Comparison of ENCODE assay signal across 19 cellular contexts in the genomic region with DNA sequence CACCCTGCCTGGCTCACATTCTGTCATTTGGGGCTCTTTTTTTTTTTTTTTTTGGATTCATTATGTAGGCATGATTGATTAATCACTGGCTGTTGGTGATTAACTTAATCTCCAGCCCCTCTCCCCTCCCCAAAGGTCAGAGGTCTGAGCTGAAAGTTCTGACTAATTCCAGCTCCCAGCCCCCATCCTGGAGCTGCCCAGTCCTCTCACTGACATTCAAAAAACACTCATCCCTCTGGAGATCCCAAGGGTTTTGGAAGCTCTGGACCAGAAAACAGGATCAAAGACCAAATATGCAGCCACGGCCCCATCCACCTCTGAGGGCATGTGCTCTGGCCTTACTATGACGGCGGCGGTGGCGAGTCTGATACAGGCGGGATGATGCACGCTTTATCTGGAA. TPM values are rescaled to one million over a fixed set of nuclear protein-coding genes. Genes with fewer than 3 reads are reported as not detected.
A peak's percentile ranks its signal among the peaks of the same experiment; 100 is the strongest.
DNase-seq lines count a peak whose midpoint lies in the region; ATAC-seq, FAIRE-seq and TF ChIP-seq lines count a peak whose summit lies in the region.
"Had no signal": no experiment of that assay in that cellular context is flagged by ENCODE, and none has a peak within 500 bp of the region (broad histone marks: within the 10 kb centered on the region; RNA-seq: fewer than 3 reads in every experiment).

No MANE protein-coding gene starts in this region.

- H3K27me3 ChIP-seq in vagina (no peaks in the 10 kb centered on the region), HepG2 (ENCODE audit: control insufficient read depth in 1 of 2, insufficient read depth in 2 of 2, low read length in 2 of 2) (peaks cover 8 to 66% of the 10 kb centered on the region in 2 experiments; a peak in 4 of 5 replicates)
- H3K27me3 ChIP-seq: thyroid gland had no signal

- in situ Hi-C loops in HepG2 (cut with HindIII; ENCODE audit: extremely low pct_ligation_motif_present, low pct_unique_long_range_greater_than_20kb), result no loop called here

- no peak overlapping the region for H3K4me2 ChIP-seq in HepG2 (ENCODE audit: low read depth, low read length)
- H3K4me2 ChIP-seq: GM23338 had no signal

- no peak for TF ChIP-seq CTCF in vagina (IDR thresholded peaks at IDR 0.05)
- TF ChIP-seq CTCF in HepG2 (CRISPR knock-in tag; IDR thresholded peaks at IDR 0.05), result no peak

- H3K9ac ChIP-seq in HepG2 (ENCODE audit: insufficient read depth, low read depth, low read length), result no peak overlapping the region

- no peaks in the 10 kb centered on the region for H3K9me3 ChIP-seq in vagina
- no peaks in the 10 kb centered on the region for H3K9me3 ChIP-seq in HepG2 (ENCODE audit: low read length)
- H3K9me3 ChIP-seq: thyroid gland had no signal

- H2AFZ ChIP-seq in HepG2 (ENCODE audit: low read length), result no peak overlapping the region
- H2AFZ ChIP-seq: GM23338 had no signal

- peaks cover 43% of the 10 kb centered on the region for H3K4me1 ChIP-seq in vagina
- peaks cover 37% of the 10 kb centered on the region for H3K4me1 ChIP-seq in HepG2 (ENCODE audit: insufficient read depth, low read length)

- H3K27me3 Mint-ChIP-seq in stimulated activated naive CD8-positive, alpha-beta T cell treated with anti-CD3 and anti-CD28 coated beads, Interleukin-15, Interleukin-2, amounts not matched to agents 100 ng/mL and 50 ng/mL, for 24 hours, result peaks cover 18% of the 10 kb centered on the region
- peaks cover 9 to 12% of the 10 kb centered on the region in 2 donors for H3K27me3 Mint-ChIP-seq in natural killer cell treated with Interleukin-12 subunit alpha and Interleukin-12 subunit beta and Interleukin-15 and Interleukin-18, amount 100 ng/mL, for 72 hours

- TF ChIP-seq EP300 in HepG2 (IDR thresholded peaks at IDR 0.05; ENCODE audit: low read depth in 2 of 2, low read length in 2 of 2) (no peak), HepG2 (CRISPR knock-in tag; IDR thresholded peaks at IDR 0.05; ENCODE audit: borderline replicate concordance) (no peak)

- H3K4me3 ChIP-seq in vagina (no peak overlapping the region), HepG2 (replicated peaks in 1 of 3; ENCODE audit: insufficient read depth in 1 of 3, low read depth in 2 of 3, low read length in 3 of 3) (no peak overlapping the region)
- H3K4me3 ChIP-seq: GM23338, thyroid gland had no signal

- peak overlapping the region; percentile 94 for H3K27ac Mint-ChIP-seq in stimulated activated naive CD8-positive, alpha-beta T cell treated with anti-CD3 and anti-CD28 coated beads, Interleukin-15, Interleukin-2, amounts not matched to agents 100 ng/mL and 50 ng/mL, for 24 hours
- peak overlapping the region; percentile 90 to 97 for H3K27ac Mint-ChIP-seq in activated naive CD4-positive, alpha-beta T cell treated with anti-CD3 and anti-CD28 coated beads, Interleukin-2, amount 50 U/mL, for 72 hours
- peak overlapping the region; percentile 86 to 92 for H3K27ac Mint-ChIP-seq in natural killer cell treated with Interleukin-12 subunit alpha and Interleukin-12 subunit beta and Interleukin-15 and Interleukin-18, amount 100 ng/mL, for 72 hours
- H3K27ac Mint-ChIP-seq: GM23338 had no signal

- TF ChIP-seq POLR2A in vagina (IDR thresholded peaks at IDR 0.05), result no peak
- TF ChIP-seq POLR2A in HepG2 (IDR thresholded peaks at IDR 0.05; ENCODE audit: insufficient read depth in 1 of 2, low read depth in 2 of 2, low read length in 2 of 2), result no peak

- ATAC-seq in stimulated activated naive CD8-positive, alpha-beta T cell treated with anti-CD3 and anti-CD28 coated beads, Interleukin-15, Interleukin-2, amounts not matched to agents 100 U/mL and 50 U/mL, for 24 hours, result no peak
- ATAC-seq in activated naive CD4-positive, alpha-beta T cell treated with anti-CD3 and anti-CD28 coated beads, Interleukin-2, amount 50 U/mL, for 72 hours, result no peak
- ATAC-seq in natural killer cell treated with Interleukin-12 subunit alpha and Interleukin-12 subunit beta and Interleukin-15 and Interleukin-18, amount 100 ng/mL, for 72 hours, result no peak
- ATAC-seq in GM21786 (IDR thresholded peaks at IDR 0.05; ENCODE audit: unreplicated experiment) (no peak), HG03442 (IDR thresholded peaks at IDR 0.05; ENCODE audit: unreplicated experiment) (no peak), HepG2 (no peak)
- ATAC-seq: GM23338 had no signal

- H4K20me1 ChIP-seq in HepG2 (ENCODE audit: insufficient read depth, low read length), result no peaks in the 10 kb centered on the region; the same call in 1 of the 2 replicates

- intact Hi-C loops in vagina (cut with DNase I) (loop anchor here (5.0 kb wide), 1 partner anchor 60 kb away; the partner anchor contains the start of gene PFKFB3), HepG2 (cut with micrococcal nuclease; ENCODE audit: unreplicated experiment) (loop anchor here (2.0 kb wide), 1 partner anchor 54 kb away; the partner anchor contains the start of gene RBM17)

- 52% methylated on average over 7 of the region's 7 CpGs for WGBS in HepG2 (ENCODE audit: low lambda C conversion rate)

- no peak for DNase-seq in stimulated activated naive CD8-positive, alpha-beta T cell treated with anti-CD3 and anti-CD28 coated beads, Interleukin-15, Interleukin-2, amounts not matched to agents 100 U/mL and 50 U/mL, for 24 hours
- DNase-seq in activated naive CD4-positive, alpha-beta T cell treated with anti-CD3 and anti-CD28 coated beads, Interleukin-2, amount 50 U/mL, for 72 hours (ENCODE audit: low spot score in 2 of 2), result no peak
- DNase-seq in natural killer cell treated with Interleukin-12 subunit alpha and Interleukin-12 subunit beta and Interleukin-15 and Interleukin-18, amount 100 ng/mL, for 72 hours (ENCODE audit: low spot score), result no peak
- DNase-seq in vagina (ENCODE audit: extremely low spot score in 2 of 2) (no peak), HepG2 (ENCODE audit: low spot score) (no peak)
- DNase-seq: activated CD4-positive, CD25-positive, alpha-beta regulatory T cell; caudate nucleus; hippocampal formation; MV-4-11; NCI-H2081; NCI-H510A treated with DMSO at 0.1 percent for 48 hours; SIG-M5; stimulated activated CD4-positive, alpha-beta T cell treated with anti-CD3 and anti-CD28 coated beads, Interleukin-2, amount 100 ng/mL, for 48 hours; thyroid gland had no signal

- CTCF ChIA-PET in HepG2 (lab: Yijun Ruan, JAX; ENCODE audit: low intra/inter-chr PET ratio, low total read pairs), result no interaction called here

- H3K79me2 ChIP-seq in HepG2 (ENCODE audit: insufficient read depth, low read length), result no peaks in the 10 kb centered on the region

- H3K36me3 Mint-ChIP-seq in stimulated activated naive CD8-positive, alpha-beta T cell treated with anti-CD3 and anti-CD28 coated beads, Interleukin-15, Interleukin-2, amounts not matched to agents 100 ng/mL and 50 ng/mL, for 24 hours (ENCODE audit: low read depth), result peaks cover 3% of the 10 kb centered on the region
- H3K36me3 Mint-ChIP-seq in activated naive CD4-positive, alpha-beta T cell treated with anti-CD3 and anti-CD28 coated beads, Interleukin-2, amount 50 U/mL, for 72 hours, result peaks cover 5 to 22% of the 10 kb centered on the region in 2 donors
- no peaks in the 10 kb centered on the region for H3K36me3 Mint-ChIP-seq in natural killer cell treated with Interleukin-12 subunit alpha and Interleukin-12 subunit beta and Interleukin-15 and Interleukin-18, amount 100 ng/mL, for 72 hours

- H3K4me3 Mint-ChIP-seq in stimulated activated naive CD8-positive, alpha-beta T cell treated with anti-CD3 and anti-CD28 coated beads, Interleukin-15, Interleukin-2, amounts not matched to agents 100 ng/mL and 50 ng/mL, for 24 hours, result peak overlapping the region; percentile 35
- peak overlapping the region; percentile 89 for H3K4me3 Mint-ChIP-seq in natural killer cell treated with Interleukin-12 subunit alpha and Interleukin-12 subunit beta and Interleukin-15 and Interleukin-18, amount 100 ng/mL, for 72 hours
- H3K4me3 Mint-ChIP-seq: GM23338 had no signal

- no peaks in the 10 kb centered on the region for H3K36me3 ChIP-seq in vagina
- no peaks in the 10 kb centered on the region for H3K36me3 ChIP-seq in HepG2 (replicated peaks in 1 of 2; ENCODE audit: control insufficient read depth in 1 of 2, insufficient read depth in 2 of 2, low read length in 2 of 2)
- H3K36me3 ChIP-seq: thyroid gland had no signal

- FAIRE-seq in HepG2 (lab: Jason Lieb, UNC), result no peak
- FAIRE-seq: D721Med had no signal

- H3K4me1 Mint-ChIP-seq in stimulated activated naive CD8-positive, alpha-beta T cell treated with anti-CD3 and anti-CD28 coated beads, Interleukin-15, Interleukin-2, amounts not matched to agents 100 ng/mL and 50 ng/mL, for 24 hours (ENCODE audit: low read depth), result peaks cover 87% of the 10 kb centered on the region
- peaks cover 47 to 50% of the 10 kb centered on the region in 2 donors for H3K4me1 Mint-ChIP-seq in natural killer cell treated with Interleukin-12 subunit alpha and Interleukin-12 subunit beta and Interleukin-15 and Interleukin-18, amount 100 ng/mL, for 72 hours (ENCODE audit: low read depth in 2 of 2)

- BruUV-seq in HepG2 (replicated peaks; lab: Mats Ljungman, UMichigan), result no TSS peak

- peak overlapping the region; percentile 66 for H3K27ac ChIP-seq in vagina
- H3K27ac ChIP-seq in HepG2 (ENCODE audit: extremely low read length, insufficient read depth, low read length), result no peak overlapping the region
- H3K27ac ChIP-seq: thyroid gland had no signal

- POLR2A ChIA-PET in HepG2 (lab: Yijun Ruan, JAX), result no interaction called here

- no peaks in the 10 kb centered on the region for H3K9me3 Mint-ChIP-seq in stimulated activated naive CD8-positive, alpha-beta T cell treated with anti-CD3 and anti-CD28 coated beads, Interleukin-15, Interleukin-2, amounts not matched to agents 100 ng/mL and 50 ng/mL, for 24 hours
- no peaks in the 10 kb centered on the region for H3K9me3 Mint-ChIP-seq in activated naive CD4-positive, alpha-beta T cell treated with anti-CD3 and anti-CD28 coated beads, Interleukin-2, amount 50 U/mL, for 72 hours
- no peaks in the 10 kb centered on the region for H3K9me3 Mint-ChIP-seq in natural killer cell treated with Interleukin-12 subunit alpha and Interleukin-12 subunit beta and Interleukin-15 and Interleukin-18, amount 100 ng/mL, for 72 hours

- no peak for TF ChIP-seq RAD21 in HepG2 (CRISPR knock-in tag; IDR thresholded peaks at IDR 0.05)

RNA-seq across cellular contexts. Expression of gene RBM17, which starts 53.8 kb away (rescaled TPM):
- total RNA-seq in activated naive CD4-positive, alpha-beta T cell treated with anti-CD3 and anti-CD28 coated beads, Interleukin-2, amount 50 U/mL, for 72 hours, result 100 to 1,000 TPM; 141 to 227 TPM
- total RNA-seq in natural killer cell treated with Interleukin-12 subunit alpha and Interleukin-12 subunit beta and Interleukin-15 and Interleukin-18, amount 100 ng/mL, for 72 hours, result 100 to 1,000 TPM; 195 to 294 TPM
- total RNA-seq in vagina, result 50.6 TPM
- 63.3 and 77.5 TPM in 2 replicates for total RNA-seq in HepG2 (2016; rRNA removed; fragmentation: Illumina TruSeq; extraction: Trizol)
- 28.7 and 33.2 TPM in 2 replicates for total RNA-seq in HepG2 (2016; cell fraction: cytosol; rRNA removed; fragmentation: Illumina TruSeq; extraction: Trizol; ENCODE audit: low read depth)
- 57.4 and 73.5 TPM in 2 replicates for total RNA-seq in HepG2 (2016; cell fraction: insoluble cytoplasmic fraction; rRNA removed; fragmentation: Illumina TruSeq; extraction: Trizol)
- 62.2 and 67.8 TPM in 2 replicates for total RNA-seq in HepG2 (2016; cell fraction: membrane; rRNA removed; fragmentation: Illumina TruSeq; extraction: Trizol)
- 64.2 and 72.7 TPM in 2 replicates for total RNA-seq in HepG2 (2016; cell fraction: nucleus; rRNA removed; fragmentation: Illumina TruSeq; extraction: Trizol)
- 26.6 and 30.7 TPM in 2 replicates for polyA plus RNA-seq in HepG2 (2011; rRNA removed)
- 13.0 and 14.3 TPM in 2 replicates for polyA plus RNA-seq in HepG2 (2011; cell fraction: cytosol; rRNA removed)
- polyA plus RNA-seq in HepG2 (2011; cell fraction: nucleus; rRNA removed), result 71.7 and 86.3 TPM in 2 replicates
- 46.3 and 82.5 TPM in 2 replicates for polyA plus RNA-seq in HepG2 (2012)
- polyA plus RNA-seq in HepG2 (2016; cell fraction: cytosol; fragmentation: Illumina TruSeq; extraction: Trizol; ENCODE audit: low read depth), result 55.3 and 78.7 TPM in 2 replicates
- 145 and 152 TPM in 2 replicates for polyA plus RNA-seq in HepG2 (2016; cell fraction: insoluble cytoplasmic fraction; fragmentation: Illumina TruSeq; extraction: Trizol; ENCODE audit: low read depth)
- polyA plus RNA-seq in HepG2 (2016; cell fraction: membrane; fragmentation: Illumina TruSeq; extraction: Trizol; ENCODE audit: low read depth), result 95.4 and 110 TPM in 2 replicates
- 232 and 242 TPM in 2 replicates for polyA plus RNA-seq in HepG2 (2016; cell fraction: nucleus; fragmentation: Illumina TruSeq; extraction: Trizol; ENCODE audit: insufficient read depth, low read depth)
- polyA minus RNA-seq in HepG2 (2011; rRNA and poly(A)+ RNA removed; ENCODE audit: low replicate concordance), result 15.7 and 19.9 TPM in 2 replicates
- polyA minus RNA-seq in HepG2 (2011; cell fraction: cytosol; rRNA and poly(A)+ RNA removed), result 7.2 and 7.9 TPM in 2 replicates
- 48.2 and 50.1 TPM in 2 replicates for polyA minus RNA-seq in HepG2 (2011; cell fraction: nucleus; rRNA and poly(A)+ RNA removed)
